18 cellular contexts compared by ENCODE assay signal in the genomic region with DNA sequence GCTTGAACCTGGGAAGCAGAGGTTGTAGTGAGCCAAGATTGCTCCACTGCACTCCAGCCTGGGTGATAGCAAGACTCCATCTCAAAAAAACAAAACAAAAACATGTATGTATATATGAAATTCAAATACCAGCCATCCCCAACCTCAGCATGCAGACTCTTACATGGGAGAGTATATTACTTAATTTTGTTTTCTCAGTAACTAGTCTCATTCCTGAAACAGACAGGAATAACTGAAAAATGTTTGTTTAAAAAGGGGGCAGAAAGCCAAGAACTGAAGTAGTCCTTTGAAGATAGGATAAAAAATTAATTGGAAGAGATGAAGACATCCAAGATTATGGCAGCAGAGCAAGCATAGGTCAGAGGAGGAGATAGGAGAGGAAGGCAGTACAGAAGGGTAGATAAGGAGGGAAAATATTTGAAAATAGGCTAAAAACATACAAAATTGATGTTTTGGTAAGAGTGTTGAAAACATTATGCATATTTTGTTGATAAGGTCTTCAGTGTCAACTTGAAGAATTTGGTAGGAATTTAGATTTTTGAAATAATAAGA.
A peak's percentile ranks its signal among the peaks of the same experiment; 100 is the strongest.
DNase-seq lines count a peak whose midpoint lies in the region; ATAC-seq, FAIRE-seq and TF ChIP-seq lines count a peak whose summit lies in the region.
"Had no signal": no experiment of that assay in that cellular context is flagged by ENCODE, and none has a peak within 500 bp of the region (broad histone marks: within the 10 kb centered on the region; RNA-seq: fewer than 3 reads in every experiment).

No MANE protein-coding gene starts in this region.

- H3K27me3 ChIP-seq in liver (ENCODE audit: control insufficient read depth in 4 of 4, insufficient read depth in 4 of 4, low read length in 3 of 4) (no peaks in the 10 kb centered on the region), right lobe of liver (no peaks in the 10 kb centered on the region), astrocyte (ENCODE audit: insufficient read depth, low read length) (no peaks in the 10 kb centered on the region)
- H3K27me3 ChIP-seq: BLaER1 had no signal

- no peak overlapping the region for H3K4me3 ChIP-seq in liver (ENCODE audit: low read depth in 1 of 3, low read length in 3 of 3)
- H3K4me3 ChIP-seq in right lobe of liver = no peak overlapping the region
- H3K4me3 ChIP-seq in astrocyte (ENCODE audit: insufficient read depth, low read depth, low read length) = no peak overlapping the region
- H3K4me3 ChIP-seq in fibroblast of the aortic adventitia (ENCODE audit: low read depth, low read length) = no peak overlapping the region
- H3K4me3 ChIP-seq: BLaER1, GM23338 had no signal

- H3K27ac ChIP-seq in liver (ENCODE audit: low read depth in 1 of 2, low read length in 2 of 2) (no peak overlapping the region), right lobe of liver (no peak overlapping the region), astrocyte (ENCODE audit: low read depth, low read length) (no peak overlapping the region)
- H3K27ac ChIP-seq: BLaER1, HL-60 had no signal

- no peaks in the 10 kb centered on the region for H3K27me3 Mint-ChIP-seq in astrocyte (ENCODE audit: low read depth, unreplicated experiment)
- H3K27me3 Mint-ChIP-seq: CD4-positive, alpha-beta memory T cell had no signal

- no peaks in the 10 kb centered on the region for H3K9me3 Mint-ChIP-seq in astrocyte (ENCODE audit: unreplicated experiment)
- H3K9me3 Mint-ChIP-seq: GM23338 had no signal

- H3K4me3 Mint-ChIP-seq in astrocyte (ENCODE audit: unreplicated experiment) = no peak overlapping the region
- H3K4me3 Mint-ChIP-seq: CD14-positive monocyte; CD4-positive, alpha-beta memory T cell; GM23338 had no signal

- H3K4me2 ChIP-seq in astrocyte (ENCODE audit: low read length) = no peak overlapping the region
- H3K4me2 ChIP-seq: BLaER1, GM23338 had no signal

- no peak for TF ChIP-seq RAD21 in liver (IDR thresholded peaks at IDR 0.05)

- H2AFZ ChIP-seq in astrocyte (ENCODE audit: low read depth, low read length) = no peak overlapping the region
- H2AFZ ChIP-seq: GM23338 had no signal

- TF ChIP-seq CTCF in liver (IDR thresholded peaks at IDR 0.05; ENCODE audit: low read depth, low read length, missing input control) (no peak), right lobe of liver (IDR thresholded peaks at IDR 0.05) (no peak), astrocyte (IDR thresholded peaks at IDR 0.05; ENCODE audit: insufficient read depth, low read depth, low read length) (no peak), fibroblast of the aortic adventitia (IDR thresholded peaks at IDR 0.05; ENCODE audit: insufficient read depth, low read length) (no peak)

- no peaks in the 10 kb centered on the region for H3K79me2 ChIP-seq in astrocyte (ENCODE audit: insufficient read depth, low read length)

- no peaks in the 10 kb centered on the region for H4K20me1 ChIP-seq in astrocyte (ENCODE audit: insufficient read depth, low read length)
- H4K20me1 ChIP-seq: BLaER1 had no signal

- DNase-seq in right lobe of liver = no peak
- peak; percentile 10 for DNase-seq in astrocyte (ENCODE audit: low read depth)
- DNase-seq in fibroblast of the aortic adventitia (ENCODE audit: low read depth) = peak; percentile 37
- no peak for DNase-seq in NCI-H1048 (lab: John Stamatoyannopoulos, UW)
- no peak for DNase-seq in EL
- no peak for DNase-seq in NCI-H1694 (lab: John Stamatoyannopoulos, UW)
- no peak for DNase-seq in head of caudate nucleus
- DNase-seq: 8988T; CD4-positive, alpha-beta memory T cell; DMS153; DMS79; GF-D8 had no signal

- FAIRE-seq in astrocyte (lab: Jason Lieb, UNC) = no peak
- FAIRE-seq: H54 had no signal

- no peaks in the 10 kb centered on the region for H3K9me3 ChIP-seq in liver (ENCODE audit: control insufficient read depth in 4 of 4, low read length in 3 of 4)
- no peaks in the 10 kb centered on the region for H3K9me3 ChIP-seq in right lobe of liver
- H3K9me3 ChIP-seq in astrocyte (ENCODE audit: insufficient read depth, low read depth, low read length) = no peaks in the 10 kb centered on the region
- H3K9me3 ChIP-seq: BLaER1 had no signal

- no peak overlapping the region for H3K27ac Mint-ChIP-seq in astrocyte (ENCODE audit: unreplicated experiment)
- H3K27ac Mint-ChIP-seq: CD14-positive monocyte; CD4-positive, alpha-beta memory T cell; GM23338 had no signal

- intact Hi-C loops in right lobe of liver (cut with DNase I) = no loop called here
- intact Hi-C loops in head of caudate nucleus (cut with DNase I) = no loop called here

- no peak overlapping the region for H3K9ac ChIP-seq in liver (ENCODE audit: low read depth in 1 of 2, low read length in 2 of 2)
- H3K9ac ChIP-seq in astrocyte (ENCODE audit: low read length) = no peak overlapping the region
- H3K9ac ChIP-seq: BLaER1 had no signal

- TF ChIP-seq POLR2A in right lobe of liver (IDR thresholded peaks at IDR 0.05) = no peak

- no peaks in the 10 kb centered on the region for H3K4me1 Mint-ChIP-seq in astrocyte (ENCODE audit: low read depth, unreplicated experiment)
- H3K4me1 Mint-ChIP-seq: CD14-positive monocyte; CD4-positive, alpha-beta memory T cell had no signal

- H3K36me3 ChIP-seq in liver (ENCODE audit: control insufficient read depth in 4 of 4, insufficient read depth in 3 of 4, low read depth in 1 of 4, low read length in 3 of 4) = no peaks in the 10 kb centered on the region
- H3K36me3 ChIP-seq in right lobe of liver = no peaks in the 10 kb centered on the region
- H3K36me3 ChIP-seq in astrocyte (ENCODE audit: insufficient read depth, low read length) = no peaks in the 10 kb centered on the region
- H3K36me3 ChIP-seq: BLaER1 had no signal

- no peaks in the 10 kb centered on the region for H3K4me1 ChIP-seq in liver (ENCODE audit: control insufficient read depth in 4 of 4, insufficient read depth in 4 of 4, low read length in 3 of 4)
- no peaks in the 10 kb centered on the region for H3K4me1 ChIP-seq in right lobe of liver
- H3K4me1 ChIP-seq in astrocyte (ENCODE audit: insufficient read depth, low read length) = no peaks in the 10 kb centered on the region
- H3K4me1 ChIP-seq: BLaER1 had no signal

- no peak for ATAC-seq in right lobe of liver
- ATAC-seq: GM23338 had no signal

- no peaks in the 10 kb centered on the region for H3K36me3 Mint-ChIP-seq in astrocyte (ENCODE audit: low read depth, unreplicated experiment)
- H3K36me3 Mint-ChIP-seq: CD14-positive monocyte; CD4-positive, alpha-beta memory T cell had no signal

TF ChIP-seq in liver, 16 proteins besides CTCF, POLR2A, EP300 and RAD21:
- peak; percentile 61 for TF ChIP-seq NR2F2 (IDR thresholded peaks at IDR 0.05)
- TF ChIP-seq, protein P1, sequence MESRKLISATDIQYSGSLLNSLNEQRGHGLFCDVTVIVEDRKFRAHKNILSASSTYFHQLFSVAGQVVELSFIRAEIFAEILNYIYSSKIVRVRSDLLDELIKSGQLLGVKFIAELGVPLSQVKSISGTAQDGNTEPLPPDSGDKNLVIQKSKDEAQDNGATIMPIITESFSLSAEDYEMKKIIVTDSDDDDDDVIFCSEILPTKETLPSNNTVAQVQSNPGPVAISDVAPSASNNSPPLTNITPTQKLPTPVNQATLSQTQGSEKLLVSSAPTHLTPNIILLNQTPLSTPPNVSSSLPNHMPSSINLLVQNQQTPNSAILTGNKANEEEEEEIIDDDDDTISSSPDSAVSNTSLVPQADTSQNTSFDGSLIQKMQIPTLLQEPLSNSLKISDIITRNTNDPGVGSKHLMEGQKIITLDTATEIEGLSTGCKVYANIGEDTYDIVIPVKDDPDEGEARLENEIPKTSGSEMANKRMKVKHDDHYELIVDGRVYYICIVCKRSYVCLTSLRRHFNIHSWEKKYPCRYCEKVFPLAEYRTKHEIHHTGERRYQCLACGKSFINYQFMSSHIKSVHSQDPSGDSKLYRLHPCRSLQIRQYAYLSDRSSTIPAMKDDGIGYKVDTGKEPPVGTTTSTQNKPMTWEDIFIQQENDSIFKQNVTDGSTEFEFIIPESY (IDR thresholded peaks at IDR 0.05) = no peak
TF ChIP-seq in liver: peak in this region for 1.

Comparison
In these comparisons a context has a peak if more than half of its experiments do, and no peak if none do; other contexts are left out.
1. DNase-seq: peak in astrocyte (single experiment) and fibroblast of the aortic adventitia (single experiment); none in right lobe of liver (0 of 3), NCI-H1048 (single experiment), EL (single experiment), NCI-H1694 (single experiment) and head of caudate nucleus (0 of 42).